In genomic region chr11:12229450-12230229, GRCh38 we compare ENCODE assay signal across 16 cellular contexts.
A peak's percentile ranks its signal among the peaks of the same experiment; 100 is the strongest.
DNase-seq lines count a peak whose midpoint lies in the region; ATAC-seq, FAIRE-seq and TF ChIP-seq lines count a peak whose summit lies in the region.
"Had no signal": no experiment of that assay in that cellular context is flagged by ENCODE, and none has a peak within 500 bp of the region (broad histone marks: within the 10 kb centered on the region; RNA-seq: fewer than 3 reads in every experiment).

No MANE protein-coding gene starts in this region.

- no peaks in the 10 kb centered on the region for H3K79me2 ChIP-seq in GM23338 (replicated peaks; ENCODE audit: insufficient read depth)

- peaks cover 75% of the 10 kb centered on the region for H3K36me3 Mint-ChIP-seq in activated CD4-positive, alpha-beta T cell treated with anti-CD3 and anti-CD28 coated beads, Interleukin-2, amount 10 ng/mL, durations not matched to agents 7 days and 5 days (ENCODE audit: low read depth)
- no peaks in the 10 kb centered on the region; the same call in 2 of the 3 replicates for H3K36me3 Mint-ChIP-seq in GM23338 (ENCODE audit: low read depth)

- no peak overlapping the region for H3K9ac ChIP-seq in stomach smooth muscle (ENCODE audit: low read length in 2 of 2)

- H2AFZ ChIP-seq in GM23338, result no peak overlapping the region

- H3K27ac ChIP-seq in right cardiac atrium (ENCODE audit: low read length) (peak overlapping the region; percentile 19), stomach smooth muscle (ENCODE audit: low read length) (peak overlapping the region; percentile 24), GM23338 (ENCODE audit: low read depth) (no peak overlapping the region)

- H3K4me1 ChIP-seq in right cardiac atrium (ENCODE audit: control insufficient read depth, insufficient read depth, low read length), result peaks cover 3% of the 10 kb centered on the region
- H3K4me1 ChIP-seq in stomach smooth muscle (ENCODE audit: control insufficient read depth, insufficient read depth, low read length), result peaks cover 12% of the 10 kb centered on the region
- no peaks in the 10 kb centered on the region for H3K4me1 ChIP-seq in GM23338 (ENCODE audit: insufficient read depth)

- peaks cover 29% of the 10 kb centered on the region for H3K4me1 Mint-ChIP-seq in activated CD4-positive, alpha-beta T cell treated with anti-CD3 and anti-CD28 coated beads, Interleukin-2, amount 10 ng/mL, durations not matched to agents 7 days and 5 days
- H3K4me1 Mint-ChIP-seq in GM23338, result no peaks in the 10 kb centered on the region; the same call in 2 of the 3 replicates

- ATAC-seq in right cardiac atrium (peak; percentile 13 to 47), HG02610 (IDR thresholded peaks at IDR 0.05; ENCODE audit: unreplicated experiment) (no peak), GM23338 (no peak)
- ATAC-seq: activated CD4-positive, CD25-positive, alpha-beta regulatory T cell treated with anti-CD3 and anti-CD28 coated beads, Interleukin-2, amount 50 U/mL, for 24 hours; activated T-cell treated with anti-CD3 and anti-CD28 coated beads, Interleukin-2, amount 50 U/mL, for 72 hours; sciatic nerve had no signal

- DNase-seq in activated CD4-positive, alpha-beta T cell treated with anti-CD3 and anti-CD28 coated beads, Interleukin-2, amount 10 ng/mL, durations not matched to agents 7 days and 5 days, result no peak
- DNase-seq in activated CD4-positive, alpha-beta T cell treated with anti-CD3 and anti-CD28 coated beads for 4 hours, result no peak
- DNase-seq in NCI-H2029 (lab: John Stamatoyannopoulos, UW), result peak; percentile 73
- no peak for DNase-seq in right cardiac atrium
- DNase-seq in HTR-8/SVneo (ENCODE audit: insufficient read length, low spot score), result no peak
- DNase-seq in GM23338 (ENCODE audit: low spot score), result no peak
- DNase-seq: activated T-cell treated with anti-CD3 and anti-CD28 coated beads, Interleukin-2, amount 50 U/mL, for 72 hours; DMS 273 treated with DMSO at 0.1 percent for 48 hours; HCEC 1CT; Karpas-422; NCI-H524; stimulated activated CD4-positive, alpha-beta T cell treated with anti-CD3 and anti-CD28 coated beads, Interleukin-4, amount 100 ng/mL, for 1 hour had no signal

- CTCF ChIA-PET in activated CD4-positive, alpha-beta T cell treated with anti-CD3 and anti-CD28 coated beads, Interleukin-2, amount 10 ng/mL, durations not matched to agents 7 days and 5 days (lab: Charles Lee), result no interaction called here

- no peaks in the 10 kb centered on the region for H4K20me1 ChIP-seq in GM23338 (replicated peaks; ENCODE audit: insufficient read depth)

- no peak overlapping the region for H3K4me3 Mint-ChIP-seq in activated CD4-positive, alpha-beta T cell treated with anti-CD3 and anti-CD28 coated beads, Interleukin-2, amount 10 ng/mL, durations not matched to agents 7 days and 5 days
- H3K4me3 Mint-ChIP-seq in GM23338, result no peak overlapping the region
- H3K4me3 Mint-ChIP-seq: activated T-cell treated with anti-CD3 and anti-CD28 coated beads, Interleukin-2, amount 50 U/mL, for 72 hours had no signal

- H3K36me3 ChIP-seq in stomach smooth muscle (ENCODE audit: control insufficient read depth in 2 of 2, insufficient read depth in 2 of 2, low read length in 2 of 2), result peaks cover 61 to 66% of the 10 kb centered on the region in 2 donors
- no peaks in the 10 kb centered on the region for H3K36me3 ChIP-seq in GM23338 (ENCODE audit: insufficient read depth)

- no peaks in the 10 kb centered on the region for H3F3A ChIP-seq in GM23338 (replicated peaks; ENCODE audit: low read depth)

- no peak for FAIRE-seq in HTR-8/SVneo (lab: Jason Lieb, UNC)

- H3K9me3 Mint-ChIP-seq in activated CD4-positive, alpha-beta T cell treated with anti-CD3 and anti-CD28 coated beads, Interleukin-2, amount 10 ng/mL, durations not matched to agents 7 days and 5 days, result no peaks in the 10 kb centered on the region
- H3K9me3 Mint-ChIP-seq in GM23338, result no peaks in the 10 kb centered on the region; the same call in 2 of the 3 replicates
- H3K9me3 Mint-ChIP-seq: activated T-cell treated with anti-CD3 and anti-CD28 coated beads, Interleukin-2, amount 50 U/mL, for 72 hours had no signal

- no peak for TF ChIP-seq CTCF in GM23338 (conservative IDR thresholded peaks at IDR 0.05; ENCODE audit: low read depth in 2 of 2)

- peak overlapping the region; percentile 31 for H3K27ac Mint-ChIP-seq in activated CD4-positive, alpha-beta T cell treated with anti-CD3 and anti-CD28 coated beads, Interleukin-2, amount 10 ng/mL, durations not matched to agents 7 days and 5 days
- no peak overlapping the region for H3K27ac Mint-ChIP-seq in GM23338

- 69% methylated on average over 7 of the region's 7 CpGs for WGBS in right cardiac atrium

- no peaks in the 10 kb centered on the region for H3K27me3 ChIP-seq in right cardiac atrium (ENCODE audit: control insufficient read depth, insufficient read depth)
- no peaks in the 10 kb centered on the region for H3K27me3 ChIP-seq in stomach smooth muscle (ENCODE audit: control insufficient read depth in 1 of 2, insufficient read depth in 2 of 2, low read length in 2 of 2)
- no peaks in the 10 kb centered on the region for H3K27me3 ChIP-seq in GM23338 (ENCODE audit: insufficient read depth)

- no peaks in the 10 kb centered on the region for H3K9me3 ChIP-seq in right cardiac atrium (ENCODE audit: control insufficient read depth, low read length)
- H3K9me3 ChIP-seq in stomach smooth muscle (ENCODE audit: control insufficient read depth in 2 of 2, low read length in 2 of 2), result no peaks in the 10 kb centered on the region

- POLR2A ChIA-PET in activated CD4-positive, alpha-beta T cell treated with anti-CD3 and anti-CD28 coated beads, Interleukin-2, amount 10 ng/mL, durations not matched to agents 7 days and 5 days (lab: Charles Lee), result no interaction called here

- intact Hi-C loops in right cardiac atrium (cut with DNase I), result loop anchor here (10.0 kb wide), 2 partner anchors 65 to 135 kb away; no protein-coding TSS in a partner anchor

- H3K4me2 ChIP-seq in GM23338, result no peak overlapping the region

- H3K27me3 Mint-ChIP-seq in activated CD4-positive, alpha-beta T cell treated with anti-CD3 and anti-CD28 coated beads, Interleukin-2, amount 10 ng/mL, durations not matched to agents 7 days and 5 days, result no peaks in the 10 kb centered on the region
- H3K27me3 Mint-ChIP-seq in GM23338 (ENCODE audit: insufficient read depth, low read depth, poor library complexity), result peaks cover 7% of the 10 kb centered on the region

- no peak overlapping the region for H3K4me3 ChIP-seq in right cardiac atrium (ENCODE audit: low read length)
- H3K4me3 ChIP-seq in stomach smooth muscle (ENCODE audit: low read length in 2 of 2), result no peak overlapping the region
- H3K4me3 ChIP-seq in GM23338, result no peak overlapping the region

- no peaks in the 10 kb centered on the region for H3K9me2 ChIP-seq in GM23338 (ENCODE audit: insufficient read depth)

TF ChIP-seq in GM23338, 12 proteins besides CTCF, POLR2A, EP300 and RAD21 (continues in another document):
- TF ChIP-seq NANOG (IDR thresholded peaks at IDR 0.05; ENCODE audit: borderline replicate concordance) (no peak), ZNF114 (CRISPR knock-in tag; IDR thresholded peaks at IDR 0.05) (no peak), JUNB (IDR thresholded peaks at IDR 0.05; ENCODE audit: unreplicated experiment) (no peak), ZNF331 (CRISPR knock-in tag; IDR thresholded peaks at IDR 0.05; ENCODE audit: low read depth) (no peak), CREB1 (CRISPR knock-in tag; IDR thresholded peaks at IDR 0.05; ENCODE audit: low read depth) (no peak), EZH2 (IDR thresholded peaks at IDR 0.05; ENCODE audit: low read depth, unreplicated experiment) (no peak), EZH2phosphoT487 (IDR thresholded peaks at IDR 0.05; ENCODE audit: unreplicated experiment) (no peak), POLR2AphosphoS5 (IDR thresholded peaks at IDR 0.05; ENCODE audit: low read depth) (no peak), ETS1 (IDR thresholded peaks at IDR 0.05) (no peak), STAT1 (IDR thresholded peaks at IDR 0.05; ENCODE audit: unreplicated experiment) (no peak)

Comparison
In these comparisons a context has a peak if more than half of its experiments do, and no peak if none do; other contexts are left out.
1. ATAC-seq: peak in right cardiac atrium (2 of 2); none in HG02610 (single experiment) and GM23338 (single experiment).